Comparison of ENCODE assay signal across 1 cellular context in the genomic region with DNA sequence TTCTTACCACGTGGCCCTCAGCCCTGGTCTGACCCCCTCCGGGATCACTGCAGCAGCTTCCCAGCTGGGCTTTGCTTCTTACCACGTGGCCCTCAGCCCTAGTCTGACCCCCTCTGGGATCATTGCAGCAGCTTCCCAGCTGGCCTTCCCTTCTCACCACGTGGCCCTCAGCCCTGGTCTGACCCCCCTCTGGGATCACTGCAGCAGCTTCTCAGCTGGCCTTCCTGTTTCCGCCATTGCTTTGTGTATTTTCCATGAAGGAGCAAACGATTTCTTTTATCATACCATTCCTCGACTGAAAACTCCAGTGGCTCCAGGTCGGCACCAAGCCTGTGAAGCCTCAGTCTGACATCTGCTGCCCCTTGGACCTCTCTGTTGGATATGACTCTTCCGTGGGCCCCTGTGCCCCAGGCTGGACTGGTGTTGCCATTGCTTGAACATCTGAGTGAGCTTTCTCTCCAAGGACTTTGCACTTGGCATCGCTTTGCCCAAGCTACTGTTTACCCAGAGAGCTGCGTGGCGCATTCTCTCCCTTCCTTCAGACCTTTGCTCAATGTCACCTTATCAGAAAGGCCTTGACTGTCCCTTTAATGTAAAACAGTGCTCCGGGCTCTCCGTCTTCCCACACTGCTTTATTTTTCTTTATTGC. TPM values are rescaled to one million over a fixed set of nuclear protein-coding genes. Genes with fewer than 3 reads are reported as not detected.
"Had no signal": no experiment of that assay in that cellular context is flagged by ENCODE, and none has a peak within 500 bp of the region (broad histone marks: within the 10 kb centered on the region; RNA-seq: fewer than 3 reads in every experiment).

No MANE protein-coding gene starts in this region.

RNA-seq across cellular contexts. Expression of gene ABCC6, which starts 49.4 kb away (rescaled TPM):
- total RNA-seq: SK-MEL-5 had no signal
